In genomic region chr12:1309610-1310009, GRCh38 we compare ENCODE assay signal across 1 cellular context.
TF ChIP-seq lines count a peak whose summit lies in the region.

No MANE protein-coding gene starts in this region.

TF ChIP-seq in HepG2, 621 proteins besides CTCF, POLR2A, EP300 and RAD21 (continued from another document):
- no peak for TF ChIP-seq CHD2 (IDR thresholded peaks at IDR 0.05; ENCODE audit: low read depth, low read length)
